12 cellular contexts compared by ENCODE assay signal in genomic region chr3:189631373-189631408, GRCh38. TPM values are rescaled to one million over a fixed set of nuclear protein-coding genes. Genes with fewer than 3 reads are reported as not detected.
DNase-seq lines count a peak whose midpoint lies in the region; ATAC-seq lines count a peak whose summit lies in the region.
"Had no signal": no experiment of that assay in that cellular context is flagged by ENCODE, and none has a peak within 500 bp of the region (broad histone marks: within the 10 kb centered on the region; RNA-seq: fewer than 3 reads in every experiment).

TSS of gene TP63 (plus strand) at chr3:189631389. CDS start at chr3:189631516, 127 bp downstream.

- H2AK5ac ChIP-seq in mesenchymal stem cell (ENCODE audit: low read length, severe bottlenecking) = no peak within 1 kb of the TSS

- H2AFZ ChIP-seq in mesenchymal stem cell (ENCODE audit: low read depth, low read length) = no peak within 1 kb of the TSS

- no peak within 1 kb of the TSS for H3K27ac ChIP-seq in mesenchymal stem cell (ENCODE audit: low read length, poor library complexity, severe bottlenecking)
- H3K27ac ChIP-seq: ovary had no signal

- H3K79me1 ChIP-seq in mesenchymal stem cell (replicated peaks; ENCODE audit: low read length, poor library complexity, severe bottlenecking) = no peaks in the 10 kb centered on the region

- H3K9me3 ChIP-seq in mesenchymal stem cell (ENCODE audit: control insufficient read depth, low read length) = no peaks in the 10 kb centered on the region
- H3K9me3 ChIP-seq: ovary had no signal

- no peak within 1 kb of the TSS for H4K91ac ChIP-seq in mesenchymal stem cell (ENCODE audit: low read length)

- no peaks in the 10 kb centered on the region for H3K27me3 Mint-ChIP-seq in stimulated activated naive CD8-positive, alpha-beta T cell treated with anti-CD3 and anti-CD28 coated beads, Interleukin-15, amount 100 ng/mL, for 72 hours
- H3K27me3 Mint-ChIP-seq in activated T-helper 1 cell treated with anti-CD3 and anti-CD28 coated beads, Interleukin-12 subunit alpha, Interleukin-12 subunit beta, Interleukin-2, Interleukin-4 antibody, amounts not matched to agents 30 ng/mL and 10 ng/mL and 1 ng/mL, durations not matched to agents 14 hours and 24 hours and 36 hours (ENCODE audit: insufficient read depth) = peaks cover 2% of the 10 kb centered on the region

- peak within 1 kb of the TSS; percentile 20 to 39 for H3K4me3 Mint-ChIP-seq in stimulated activated naive CD8-positive, alpha-beta T cell treated with anti-CD3 and anti-CD28 coated beads, Interleukin-15, amount 100 ng/mL, for 72 hours
- H3K4me3 Mint-ChIP-seq in activated T-helper 1 cell treated with anti-CD3 and anti-CD28 coated beads, Interleukin-12 subunit alpha, Interleukin-12 subunit beta, Interleukin-2, Interleukin-4 antibody, amounts not matched to agents 30 ng/mL and 10 ng/mL and 1 ng/mL, durations not matched to agents 14 hours and 24 hours and 36 hours = peak within 1 kb of the TSS; percentile 46

- no peaks in the 10 kb centered on the region for H3K4me1 ChIP-seq in mesenchymal stem cell (ENCODE audit: control insufficient read depth, insufficient read depth, low read depth, low read length)

- DNase-seq in stimulated activated naive CD8-positive, alpha-beta T cell treated with anti-CD3 and anti-CD28 coated beads, Interleukin-15, amount 100 ng/mL, for 72 hours = no peak
- no peak for DNase-seq in stimulated activated naive CD8-positive, alpha-beta T cell treated with anti-CD3 and anti-CD28 coated beads, Interleukin-15, Interleukin-2, amounts not matched to agents 100 U/mL and 50 U/mL, for 24 hours
- DNase-seq in activated T-helper 1 cell treated with anti-CD3 and anti-CD28 coated beads, Interleukin-12 subunit alpha, Interleukin-12 subunit beta, Interleukin-2, Interleukin-4 antibody, amounts not matched to agents 30 ng/mL and 10 ng/mL and 1 ng/mL, durations not matched to agents 14 hours and 24 hours and 36 hours (ENCODE audit: low spot score) = no peak
- DNase-seq in mesenchymal stem cell (no peak), activated gamma-delta T cell treated with Interleukin-2 at 50 U/mL for 16 hours (no peak), sciatic nerve (ENCODE audit: low spot score) (no peak)
- no peak for DNase-seq in stimulated activated CD4-positive, alpha-beta T cell treated with anti-CD3 and anti-CD28 coated beads, Interleukin-2, amount 100 ng/mL, for 48 hours
- DNase-seq: activated gamma-delta T cell, NCI-H2081 treated with DMSO at 0.1 percent for 48 hours, ovary had no signal

- no peak within 1 kb of the TSS for H3K4ac ChIP-seq in mesenchymal stem cell (ENCODE audit: low read depth in 1 of 2, low read length in 2 of 2)

- no peak within 1 kb of the TSS for H3K23ac ChIP-seq in mesenchymal stem cell (ENCODE audit: low read length in 2 of 2)

- intact Hi-C loops in activated T-helper 1 cell treated with anti-CD3 and anti-CD28 coated beads, Interleukin-12 subunit alpha, Interleukin-12 subunit beta, Interleukin-2, Interleukin-4 antibody, amounts not matched to agents 30 ng/mL and 10 ng/mL and 1 ng/mL, durations not matched to agents 14 hours and 24 hours and 36 hours (cut with micrococcal nuclease) = loop anchor here (2.0 to 10.0 kb wide), 4 partner anchors 44 to 359 kb away; no protein-coding TSS in a partner anchor
- intact Hi-C loops in sciatic nerve (cut with DNase I) = no loop called here

- no peaks in the 10 kb centered on the region for H3K36me3 ChIP-seq in mesenchymal stem cell (ENCODE audit: control insufficient read depth in 1 of 2, insufficient read depth in 2 of 2, low read depth in 1 of 2, low read length in 2 of 2)
- H3K36me3 ChIP-seq: ovary had no signal

- no peak within 1 kb of the TSS for H2BK12ac ChIP-seq in mesenchymal stem cell (ENCODE audit: low read length in 2 of 2)

- peaks cover 2% of the 10 kb centered on the region for H3K36me3 Mint-ChIP-seq in activated T-helper 1 cell treated with anti-CD3 and anti-CD28 coated beads, Interleukin-12 subunit alpha, Interleukin-12 subunit beta, Interleukin-2, Interleukin-4 antibody, amounts not matched to agents 30 ng/mL and 10 ng/mL and 1 ng/mL, durations not matched to agents 14 hours and 24 hours and 36 hours (ENCODE audit: low read depth)

- H2BK120ac ChIP-seq in mesenchymal stem cell (ENCODE audit: low read depth, low read length) = no peak within 1 kb of the TSS

- no peak within 1 kb of the TSS for H3K14ac ChIP-seq in mesenchymal stem cell (ENCODE audit: low read length in 2 of 2)

- peak within 1 kb of the TSS; percentile 21 for H3K9ac ChIP-seq in mesenchymal stem cell (ENCODE audit: low read length)

- no peak within 1 kb of the TSS for H4K8ac ChIP-seq in mesenchymal stem cell (ENCODE audit: low read length)

- H3K27me3 ChIP-seq in mesenchymal stem cell (ENCODE audit: control insufficient read depth in 1 of 2, insufficient read depth in 1 of 2, low read length in 2 of 2) = no peaks in the 10 kb centered on the region
- H3K27me3 ChIP-seq: ovary had no signal

- H3K18ac ChIP-seq in mesenchymal stem cell (ENCODE audit: low read depth in 1 of 2, low read length in 2 of 2) = no peak within 1 kb of the TSS

- H3K4me2 ChIP-seq in mesenchymal stem cell (ENCODE audit: low read length, poor library complexity, severe bottlenecking) = no peak within 1 kb of the TSS

- no peak within 1 kb of the TSS for H2BK5ac ChIP-seq in mesenchymal stem cell (ENCODE audit: low read depth, low read length, poor library complexity, severe bottlenecking)

- peaks cover 21% of the 10 kb centered on the region for H3K4me1 Mint-ChIP-seq in stimulated activated naive CD8-positive, alpha-beta T cell treated with anti-CD3 and anti-CD28 coated beads, Interleukin-15, amount 100 ng/mL, for 72 hours
- peaks cover 34% of the 10 kb centered on the region for H3K4me1 Mint-ChIP-seq in activated T-helper 1 cell treated with anti-CD3 and anti-CD28 coated beads, Interleukin-12 subunit alpha, Interleukin-12 subunit beta, Interleukin-2, Interleukin-4 antibody, amounts not matched to agents 30 ng/mL and 10 ng/mL and 1 ng/mL, durations not matched to agents 14 hours and 24 hours and 36 hours (ENCODE audit: low read depth)

- H3K4me3 ChIP-seq in mesenchymal stem cell (ENCODE audit: insufficient read depth in 1 of 2, low read depth in 1 of 2, low read length in 2 of 2) = peak within 1 kb of the TSS in 1 of 2 experiments; percentile 18
- H3K4me3 ChIP-seq: ovary had no signal

- H3K9me3 Mint-ChIP-seq in stimulated activated naive CD8-positive, alpha-beta T cell treated with anti-CD3 and anti-CD28 coated beads, Interleukin-15, amount 100 ng/mL, for 72 hours = no peaks in the 10 kb centered on the region
- no peaks in the 10 kb centered on the region for H3K9me3 Mint-ChIP-seq in activated T-helper 1 cell treated with anti-CD3 and anti-CD28 coated beads, Interleukin-12 subunit alpha, Interleukin-12 subunit beta, Interleukin-2, Interleukin-4 antibody, amounts not matched to agents 30 ng/mL and 10 ng/mL and 1 ng/mL, durations not matched to agents 14 hours and 24 hours and 36 hours

- H2BK15ac ChIP-seq in mesenchymal stem cell (ENCODE audit: low read depth, poor library complexity, severe bottlenecking) = no peak within 1 kb of the TSS

- ATAC-seq in stimulated activated naive CD8-positive, alpha-beta T cell treated with anti-CD3 and anti-CD28 coated beads, Interleukin-15, amount 100 ng/mL, for 72 hours = no peak
- ATAC-seq in stimulated activated naive CD8-positive, alpha-beta T cell treated with anti-CD3 and anti-CD28 coated beads, Interleukin-15, Interleukin-2, amounts not matched to agents 100 U/mL and 50 U/mL, for 24 hours = no peak
- ATAC-seq in HG02588 (IDR thresholded peaks at IDR 0.05; ENCODE audit: unreplicated experiment) (no peak), sciatic nerve (no peak)

- H3K27ac Mint-ChIP-seq in stimulated activated naive CD8-positive, alpha-beta T cell treated with anti-CD3 and anti-CD28 coated beads, Interleukin-15, amount 100 ng/mL, for 72 hours = peak within 1 kb of the TSS; percentile 19 to 59
- peak within 1 kb of the TSS; percentile 20 for H3K27ac Mint-ChIP-seq in activated T-helper 1 cell treated with anti-CD3 and anti-CD28 coated beads, Interleukin-12 subunit alpha, Interleukin-12 subunit beta, Interleukin-2, Interleukin-4 antibody, amounts not matched to agents 30 ng/mL and 10 ng/mL and 1 ng/mL, durations not matched to agents 14 hours and 24 hours and 36 hours

RNA-seq across cellular contexts. Expression of gene TP63, which starts in this region (rescaled TPM):
- total RNA-seq in activated T-helper 1 cell treated with anti-CD3 and anti-CD28 coated beads, Interleukin-12 subunit alpha, Interleukin-12 subunit beta, Interleukin-2, Interleukin-4 antibody, amounts not matched to agents 30 ng/mL and 10 ng/mL and 1 ng/mL, durations not matched to agents 14 hours and 24 hours and 36 hours = 0.51 and 0.67 TPM in 2 replicates
- 0.03 TPM for polyA plus RNA-seq in mesenchymal stem cell (2013, experiment 1 of 2)
- polyA plus RNA-seq in mesenchymal stem cell (2013, experiment 2 of 2) = 0.04 TPM
- 7.2 TPM for total RNA-seq in sciatic nerve
- polyA plus RNA-seq: BJ had no signal
